24 cellular contexts compared by ENCODE assay signal in genomic region chr15:72011291-72011940, GRCh38.
"Had no signal": no experiment of that assay in that cellular context is flagged by ENCODE, and none has a peak within 500 bp of the region (broad histone marks: within the 10 kb centered on the region; RNA-seq: fewer than 3 reads in every experiment).

No MANE protein-coding gene starts in this region.

- H3K27me3 Mint-ChIP-seq: activated naive CD4-positive, alpha-beta T cell treated with anti-CD3 and anti-CD28 coated beads, Interleukin-2, amount 10 ng/mL, durations not matched to agents 7 days and 5 days; activated naive CD8-positive, alpha-beta T cell treated with anti-CD3 and anti-CD28 coated beads for 36 hours; activated T-cell treated with anti-CD3 and anti-CD28 coated beads, Interleukin-2, amount 50 U/mL, for 24 hours; T-cell had no signal

- H2AFZ ChIP-seq: PC-9 had no signal

- H3K36me3 Mint-ChIP-seq: activated naive CD8-positive, alpha-beta T cell treated with anti-CD3 and anti-CD28 coated beads for 36 hours had no signal

- H3K27ac ChIP-seq: PC-9, VCaP had no signal

- ATAC-seq: activated CD8-positive, alpha-beta T cell treated with anti-CD3 and anti-CD28 coated beads, Interleukin-2, amount 10 ng/mL, durations not matched to agents 7 days and 5 days; T-cell had no signal

- H3K9me3 Mint-ChIP-seq: activated naive CD4-positive, alpha-beta T cell treated with anti-CD3 and anti-CD28 coated beads, Interleukin-2, amount 10 ng/mL, durations not matched to agents 7 days and 5 days; activated naive CD8-positive, alpha-beta T cell treated with anti-CD3 and anti-CD28 coated beads for 36 hours; activated T-cell treated with anti-CD3 and anti-CD28 coated beads, Interleukin-2, amount 50 U/mL, for 24 hours; T-cell had no signal

- H3K4me3 Mint-ChIP-seq: activated CD8-positive, alpha-beta T cell treated with anti-CD3 and anti-CD28 coated beads, Interleukin-2, amount 10 ng/mL, durations not matched to agents 7 days and 5 days; activated naive CD4-positive, alpha-beta T cell treated with anti-CD3 and anti-CD28 coated beads, Interleukin-2, amount 10 ng/mL, durations not matched to agents 7 days and 5 days; activated naive CD8-positive, alpha-beta T cell treated with anti-CD3 and anti-CD28 coated beads for 36 hours; activated T-cell treated with anti-CD3 and anti-CD28 coated beads, Interleukin-2, amount 50 U/mL, for 24 hours; T-cell had no signal

- DNase-seq: activated CD4-positive, alpha-beta T cell treated with anti-CD3 and anti-CD28 coated beads for 4 hours; activated CD4-positive, alpha-beta T cell treated with anti-CD3 and anti-CD28 coated beads, Interleukin-2, amount 50 U/mL, for 4 hours; activated CD4-positive, CD25-positive, alpha-beta regulatory T cell; activated CD8-positive, alpha-beta memory T cell treated with anti-CD3 and anti-CD28 coated beads, Interleukin-2, amount 50 U/mL, for 48 hours; activated CD8-positive, alpha-beta T cell treated with anti-CD3 and anti-CD28 coated beads, Interleukin-2, amount 10 ng/mL, durations not matched to agents 7 days and 5 days; activated gamma-delta T cell treated with Interleukin-2 at 50 U/mL for 16 hours; activated naive CD4-positive, alpha-beta T cell treated with anti-CD3 and anti-CD28 coated beads, Interleukin-2, amount 10 ng/mL, durations not matched to agents 7 days and 5 days; activated naive CD8-positive, alpha-beta T cell treated with anti-CD3 and anti-CD28 coated beads for 36 hours; activated T-cell treated with anti-CD3 and anti-CD28 coated beads, Interleukin-2, amount 50 U/mL, for 24 hours; cerebellar nuclear complex; KBM-7; NCI-H1048; NCI-H146; NCI-H187 treated with DMSO at 0.1 percent for 48 hours; NCI-H2081 treated with DMSO at 0.1 percent for 48 hours; NCI-H446; NCI-H524; PC-9; SIG-M5; T-cell; T-helper 2 cell; T1000 had no signal

- H3K27ac Mint-ChIP-seq: activated CD8-positive, alpha-beta T cell treated with anti-CD3 and anti-CD28 coated beads, Interleukin-2, amount 10 ng/mL, durations not matched to agents 7 days and 5 days; activated naive CD4-positive, alpha-beta T cell treated with anti-CD3 and anti-CD28 coated beads, Interleukin-2, amount 10 ng/mL, durations not matched to agents 7 days and 5 days; activated naive CD8-positive, alpha-beta T cell treated with anti-CD3 and anti-CD28 coated beads for 36 hours; activated T-cell treated with anti-CD3 and anti-CD28 coated beads, Interleukin-2, amount 50 U/mL, for 24 hours; T-cell had no signal

- H3K4me1 Mint-ChIP-seq: activated naive CD4-positive, alpha-beta T cell treated with anti-CD3 and anti-CD28 coated beads, Interleukin-2, amount 10 ng/mL, durations not matched to agents 7 days and 5 days; T-cell had no signal

- H3K4me2 ChIP-seq: PC-9 had no signal

- H3K4me3 ChIP-seq: PC-9 had no signal

- FAIRE-seq: TTC549 had no signal
